13 cellular contexts compared by ENCODE assay signal in genomic region chr19:3374369-3375112, GRCh38. TPM values are rescaled to one million over a fixed set of nuclear protein-coding genes. Genes with fewer than 3 reads are reported as not detected.
DNase-seq lines count a peak whose midpoint lies in the region; ATAC-seq, FAIRE-seq and TF ChIP-seq lines count a peak whose summit lies in the region.
"Had no signal": no experiment of that assay in that cellular context is flagged by ENCODE, and none has a peak within 500 bp of the region (broad histone marks: within the 10 kb centered on the region; RNA-seq: fewer than 3 reads in every experiment).

No MANE protein-coding gene starts in this region.

- POLR2A ChIA-PET in K562 (lab: Yijun Ruan, JAX): interaction anchor here (0.5 to 1.6 kb wide), 9 partner anchors 10 to 323 kb away, joined by 3 to 5 read pairs (median 4); no protein-coding TSS in a partner anchor

- peaks cover 13% of the 10 kb centered on the region for H3K9me1 ChIP-seq in K562 (ENCODE audit: control insufficient read depth, insufficient read depth, low read length)

- H3K9ac ChIP-seq in GM23248 (peak overlapping the region; percentile 64), K562 (ENCODE audit: insufficient read depth in 1 of 2, low read depth in 2 of 2, low read length in 2 of 2) (peak overlapping the region; percentile 18 to 88; a peak in 3 of 4 replicates)

- H3K36me3 ChIP-seq in GM23248 (ENCODE audit: low read depth): no peaks in the 10 kb centered on the region
- peaks cover 48% of the 10 kb centered on the region; the same call in 2 of the 3 replicates for H3K36me3 ChIP-seq in K562 (ENCODE audit: control insufficient read depth, insufficient read depth, low read length)
- no peaks in the 10 kb centered on the region for H3K36me3 ChIP-seq in small intestine (ENCODE audit: control insufficient read depth in 2 of 2, insufficient read depth in 2 of 2, low read length in 2 of 2)
- peaks cover 3% of the 10 kb centered on the region for H3K36me3 ChIP-seq in WERI-Rb-1

- in situ Hi-C loops in GM23248 (cut with MboI) (no loop called here), K562 (cut with MboI) (no loop called here)

- TF ChIP-seq POLR2A in K562 (conservative IDR thresholded peaks at IDR 0.05): no peak

- WGBS in GM23248 (ENCODE audit: low coverage in 1 of 2, low lambda C conversion rate in 2 of 2, missing lambda C conversion rate in 2 of 2), 2 experiments: 34 to 42% methylated on average over 9 to 10 of the region's 10 CpGs
- 2% methylated on average over 9 of the region's 10 CpGs for WGBS in K562 (ENCODE audit: insufficient coverage, low coverage, missing lambda C conversion rate)
- 49 to 53% (median 49%) methylated on average over 8 to 10 of the region's 10 CpGs for WGBS in small intestine, 3 donors

- H3K4me2 ChIP-seq in GM23248 (ENCODE audit: unreplicated experiment) (peak overlapping the region; percentile 66), K562 (ENCODE audit: insufficient read depth, low read length) (peak overlapping the region; percentile 64)

- peak overlapping the region; percentile 5; the same call in 1 of the 2 replicates for H3K4me3 ChIP-seq in GM23248
- H3K4me3 ChIP-seq in K562: peak overlapping the region; percentile 20; the same call in 1 of the 2 replicates
- no peak overlapping the region for H3K4me3 ChIP-seq in small intestine (ENCODE audit: low read depth in 1 of 2, low read length in 2 of 2)
- H3K4me3 ChIP-seq in WERI-Rb-1 (ENCODE audit: low read depth, low read length): no peak overlapping the region

- TF ChIP-seq CTCF in K562 (IDR thresholded peaks at IDR 0.05 in 2 of 3, conservative IDR thresholded peaks at IDR 0.05 in 1 of 3; ENCODE audit: insufficient read depth in 2 of 3, low read depth in 1 of 3, low read length in 3 of 3) (no peak), WERI-Rb-1 (IDR thresholded peaks at IDR 0.05; ENCODE audit: low read depth, low read length) (no peak)

- H3F3A ChIP-seq in GM23248 (ENCODE audit: insufficient read depth): peaks cover 40% of the 10 kb centered on the region

- TF ChIP-seq RAD21 in K562 (CRISPR knock-in tag; conservative IDR thresholded peaks at IDR 0.05 in 1 of 2, IDR thresholded peaks at IDR 0.05 in 1 of 2): no peak; a peak in 1 of 4 replicates

- H3K27me3 ChIP-seq in GM23248 (replicated peaks; ENCODE audit: insufficient read depth): no peaks in the 10 kb centered on the region
- no peaks in the 10 kb centered on the region; a peak in 1 of 5 replicates for H3K27me3 ChIP-seq in K562 (ENCODE audit: control insufficient read depth in 2 of 2, insufficient read depth in 2 of 2, low read length in 2 of 2)
- H3K27me3 ChIP-seq in small intestine (ENCODE audit: control insufficient read depth in 2 of 2, insufficient read depth in 2 of 2, low read length in 2 of 2): no peaks in the 10 kb centered on the region
- H3K27me3 ChIP-seq in WERI-Rb-1 (ENCODE audit: insufficient read depth, low read depth, severe bottlenecking): no peaks in the 10 kb centered on the region

- H3K79me2 ChIP-seq in GM23248 (ENCODE audit: insufficient read depth) (peaks cover 100% of the 10 kb centered on the region), K562 (ENCODE audit: control insufficient read depth, insufficient read depth, low read length) (peaks cover 95% of the 10 kb centered on the region)

- FAIRE-seq in K562 (lab: Jason Lieb, UNC) (peak; percentile 99), small intestine (lab: Jason Lieb, UNC) (no peak)
- FAIRE-seq: GM18507 had no signal

- intact Hi-C loops in K562 (cut with micrococcal nuclease): no loop called here

- H3K27ac ChIP-seq in GM23248 (peak overlapping the region; percentile 49), K562 (ENCODE audit: extremely low read depth, low read depth, low read length) (peak overlapping the region; percentile 74), small intestine (ENCODE audit: low read depth in 1 of 2, low read length in 1 of 2) (peak overlapping the region; percentile 30 to 91), WERI-Rb-1 (no peak overlapping the region)

- ATAC-seq in K562 (peak; percentile 80), left lobe of liver (peak; percentile 59), HG03280 (IDR thresholded peaks at IDR 0.05; ENCODE audit: unreplicated experiment) (no peak)

- H3K4me1 ChIP-seq in GM23248 (ENCODE audit: insufficient read depth): peaks cover 30% of the 10 kb centered on the region
- H3K4me1 ChIP-seq in K562 (replicated peaks in 1 of 2; ENCODE audit: control insufficient read depth in 2 of 2, insufficient read depth in 2 of 2, low read length in 2 of 2): peaks cover 55 to 83% of the 10 kb centered on the region in 2 experiments
- no peaks in the 10 kb centered on the region for H3K4me1 ChIP-seq in small intestine (ENCODE audit: control insufficient read depth in 2 of 2, insufficient read depth in 1 of 2, low read depth in 1 of 2, low read length in 1 of 2)

- BruUV-seq in K562 (replicated peaks; lab: Mats Ljungman, UMichigan): no TSS peak

- CTCF ChIA-PET in K562 (lab: Yijun Ruan, JAX; ENCODE audit: low intra/inter-chr PET ratio): no interaction called here

- no peaks in the 10 kb centered on the region for H3K9me2 ChIP-seq in GM23248 (ENCODE audit: insufficient read depth)

- DNase-seq in GM23248: no peak
- DNase-seq in K562 (ENCODE audit: extremely low read depth in 1 of 4, low spot score in 3 of 4): peak; percentile 62 to 92 (median 72)
- peak; percentile 98 for DNase-seq in left lobe of liver (ENCODE audit: low spot score)
- no peak for DNase-seq in small intestine
- DNase-seq in cerebellar cortex (ENCODE audit: low spot score): no peak
- no peak for DNase-seq in WERI-Rb-1
- DNase-seq in NCI-H1930 (lab: John Stamatoyannopoulos, UW): no peak
- DNase-seq: activated CD4-positive, alpha-beta T cell treated with anti-CD3 and anti-CD28 coated beads, Interleukin-2, amount 50 U/mL, for 4 hours; NCI-H1105; nephron progenitor cell; OCI-M1 had no signal

- H3K9me3 ChIP-seq in GM23248 (ENCODE audit: low read depth) (no peaks in the 10 kb centered on the region), K562 (replicated peaks; ENCODE audit: control insufficient read depth, insufficient read depth, low read depth, low read length) (no peaks in the 10 kb centered on the region), small intestine (ENCODE audit: control insufficient read depth, low read depth) (no peaks in the 10 kb centered on the region), WERI-Rb-1 (ENCODE audit: severe bottlenecking) (no peaks in the 10 kb centered on the region)

- TF ChIP-seq EP300 in K562 (IDR thresholded peaks at IDR 0.05; ENCODE audit: low read length): peak; percentile 78; the same call in 1 of the 2 replicates

- H2AFZ ChIP-seq in GM23248 (no peak overlapping the region), K562 (ENCODE audit: low read depth, low read length) (no peak overlapping the region)

- peaks cover 14% of the 10 kb centered on the region; the same call in 1 of the 2 replicates for H4K20me1 ChIP-seq in GM23248 (ENCODE audit: insufficient read depth)
- H4K20me1 ChIP-seq in K562 (replicated peaks; ENCODE audit: control insufficient read depth, insufficient read depth, low read length): peaks cover 60% of the 10 kb centered on the region

TF ChIP-seq in K562, 482 proteins besides CTCF, POLR2A, EP300 and RAD21 (continues in another document):
- TF ChIP-seq ZBTB11 (CRISPR knock-in tag; IDR thresholded peaks at IDR 0.05) (no peak), MYC (IDR thresholded peaks at IDR 0.05; ENCODE audit: low read depth, low read length) (no peak), MYC (CRISPR knock-in tag; IDR thresholded peaks at IDR 0.05; ENCODE audit: borderline replicate concordance, low read depth) (no peak)

RNA-seq across cellular contexts. Expression of gene NFIC, which starts 8.2 kb away (rescaled TPM):
- total RNA-seq in GM23248 (2014; rRNA removed; shearing (Covaris generic)): 50.4 and 51.9 TPM in 2 replicates
- polyA plus RNA-seq in GM23248 (2016; fragmentation: Nextera tagmentation; extraction: Ambion mirVana): 106 and 108 TPM in 2 replicates
- total RNA-seq in K562 (2011; cell fraction: chromatin; rRNA removed; ENCODE audit: low replicate concordance): 66.4 and 156 TPM in 2 replicates
- 56.2 and 56.5 TPM in 2 replicates for total RNA-seq in K562 (2011; cell fraction: nucleolus; rRNA removed)
- 46.9 and 54.0 TPM in 2 replicates for total RNA-seq in K562 (2011; cell fraction: nucleoplasm; rRNA removed)
- 14.1 and 15.7 TPM in 2 replicates for total RNA-seq in K562 (2014; rRNA removed)
- total RNA-seq in K562 (2014; rRNA removed; fragmentation: Illumina TruSeq; extraction: Trizol): 3.0 and 3.7 TPM in 2 replicates
- 6.9 and 8.4 TPM in 2 replicates for total RNA-seq in K562 (2015; rRNA removed; fragmentation: Illumina TruSeq; extraction: Trizol)
- total RNA-seq in K562 (2021): 57.3 and 62.1 TPM in 2 replicates
- 2.0 and 2.9 TPM in 2 replicates for polyA plus RNA-seq in K562 (2011; rRNA removed)
- polyA plus RNA-seq in K562 (2011; cell fraction: cytosol; rRNA removed): 1.8 and 2.6 TPM in 2 replicates
- 13.2 and 19.2 TPM in 2 replicates for polyA plus RNA-seq in K562 (2011; cell fraction: nucleus; rRNA removed)
- 20.3 and 20.4 TPM in 2 replicates for polyA plus RNA-seq in K562 (2012)
- polyA plus RNA-seq in K562 (2014; fragmentation: Illumina TruSeq; extraction: Trizol): 17.2 and 26.2 TPM in 2 replicates
- polyA plus RNA-seq in K562 (2014; fragmentation: Nextera tagmentation; extraction: Ambion mirVana): under 1 TPM; 0.71 to 0.99 TPM
- 14.1 and 15.9 TPM in 2 replicates for polyA plus RNA-seq in K562 (2014; rRNA removed)
- polyA minus RNA-seq in K562 (2011; rRNA and poly(A)+ RNA removed): 4.0 and 4.7 TPM in 2 replicates
- polyA minus RNA-seq in K562 (2011; cell fraction: cytosol; rRNA and poly(A)+ RNA removed): 14.5 and 19.9 TPM in 2 replicates
- 16.6 and 19.5 TPM in 2 replicates for polyA minus RNA-seq in K562 (2011; cell fraction: nucleus; rRNA and poly(A)+ RNA removed)
- 203 TPM for total RNA-seq in left lobe of liver
- polyA plus RNA-seq in small intestine: 10 to 100 TPM in 1 of 3 donors, 1 to 10 TPM in 2; 4.5 to 37.9 (median 6.2) TPM

Comparison
In these comparisons a context has a peak if more than half of its experiments do, and no peak if none do; other contexts are left out.
1. DNase-seq: peak in K562 (4 of 4) and left lobe of liver (single experiment); none in GM23248 (single experiment), small intestine (single experiment), cerebellar cortex (single experiment), WERI-Rb-1 (single experiment) and NCI-H1930 (0 of 2).
2. H3K4me3 ChIP-seq: peak in GM23248 (single experiment) and K562 (single experiment); none in small intestine (0 of 2) and WERI-Rb-1 (single experiment).